Comparison of ENCODE assay signal across 21 cellular contexts in the genomic region with DNA sequence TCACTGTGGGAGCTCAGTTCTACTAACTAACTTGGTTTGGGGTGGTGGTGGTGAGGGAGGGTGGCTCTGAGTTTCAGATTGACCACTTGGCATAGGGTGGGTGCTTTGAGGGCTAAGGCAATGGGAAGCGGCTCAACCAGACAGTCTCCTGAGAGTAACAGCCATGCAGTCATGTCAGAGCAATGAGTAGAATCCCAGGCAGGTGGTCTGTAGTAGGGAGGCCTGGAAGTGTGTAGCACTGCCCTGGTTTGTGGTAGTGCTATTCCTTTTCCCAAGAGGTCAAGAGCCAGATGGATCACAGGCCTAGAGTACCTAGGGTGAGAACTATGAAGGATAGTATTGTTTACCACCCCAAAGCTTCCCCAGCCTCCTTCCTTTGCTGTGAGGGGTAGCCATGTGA.
"Had no signal": no experiment of that assay in that cellular context is flagged by ENCODE, and none has a peak within 500 bp of the region (broad histone marks: within the 10 kb centered on the region; RNA-seq: fewer than 3 reads in every experiment).

No MANE protein-coding gene starts in this region.

- H3K27me3 ChIP-seq: MG63 had no signal

- H3K4me3 ChIP-seq: MG63 had no signal

- FAIRE-seq: HepG2, RCC 7860 had no signal

- H3K36me3 ChIP-seq: MG63 had no signal

- ATAC-seq: HepG2, SK-N-SH treated with all-trans-retinoic acid at 6 μM for 48 hours had no signal

- DNase-seq: IMR-90, Karpas-422, KG1, MG63, NCI-H1092 treated with DMSO at 0.1 percent for 48 hours, NCI-H1436, NCI-H187, NCI-H2029, NCI-H2081 treated with DMSO at 0.1 percent for 48 hours, NCI-H2171, NCI-H226, NCI-H446, NCI-H510A, NCI-H524 treated with DMSO at 0.1 percent for 48 hours, NCI-H69, NCI-H774, RPMI8226, SHP77 had no signal

- H3K9me3 ChIP-seq: MG63 had no signal
